ENCODE assay signal across 22 cellular contexts in the genomic region with DNA sequence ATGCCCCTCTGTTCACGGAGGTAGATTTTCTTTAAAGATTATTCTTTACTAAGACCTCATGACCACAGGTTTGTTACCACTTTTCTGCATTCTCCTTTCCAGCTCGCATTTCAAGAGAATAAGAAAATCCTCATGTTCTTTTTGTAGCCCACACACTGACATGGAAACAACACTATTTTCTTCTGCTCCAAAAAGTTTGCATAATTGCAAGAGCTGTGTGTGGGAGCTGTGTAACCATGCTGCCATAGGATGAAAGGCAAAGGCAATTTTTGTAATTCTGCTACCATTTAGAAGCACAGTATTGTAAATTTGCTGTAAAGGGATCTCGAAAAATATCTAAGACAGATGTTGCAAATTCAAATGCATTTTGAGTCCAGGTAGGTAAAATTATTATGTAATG.
A peak's percentile ranks its signal among the peaks of the same experiment; 100 is the strongest.
DNase-seq lines count a peak whose midpoint lies in the region; ATAC-seq and TF ChIP-seq lines count a peak whose summit lies in the region.
"Had no signal": no experiment of that assay in that cellular context is flagged by ENCODE, and none has a peak within 500 bp of the region (broad histone marks: within the 10 kb centered on the region; RNA-seq: fewer than 3 reads in every experiment).

No MANE protein-coding gene starts in this region.

- no peaks in the 10 kb centered on the region for H3K27me3 Mint-ChIP-seq in activated T-cell treated with anti-CD3 and anti-CD28 coated beads, Interleukin-2, amount 50 U/mL, for 24 hours
- H3K27me3 Mint-ChIP-seq: CD4-positive, alpha-beta T cell had no signal

- no peak overlapping the region for H3K4me3 Mint-ChIP-seq in activated T-cell treated with anti-CD3 and anti-CD28 coated beads, Interleukin-2, amount 50 U/mL, for 24 hours
- H3K4me3 Mint-ChIP-seq: CD14-positive monocyte; CD4-positive, alpha-beta T cell; CD8-positive, alpha-beta memory T cell had no signal

- H3K4me1 Mint-ChIP-seq in activated T-cell treated with anti-CD3 and anti-CD28 coated beads, Interleukin-2, amount 50 U/mL, for 24 hours (ENCODE audit: low read depth), result peaks cover 17% of the 10 kb centered on the region
- H3K4me1 Mint-ChIP-seq: CD14-positive monocyte; CD8-positive, alpha-beta memory T cell had no signal

- H3K9me3 Mint-ChIP-seq in activated T-cell treated with anti-CD3 and anti-CD28 coated beads, Interleukin-2, amount 50 U/mL, for 24 hours, result no peaks in the 10 kb centered on the region
- H3K9me3 Mint-ChIP-seq: CD4-positive, alpha-beta T cell; CD8-positive, alpha-beta memory T cell had no signal

- no peaks in the 10 kb centered on the region for H4K20me1 ChIP-seq in KMS-11 (ENCODE audit: insufficient read depth)
- H4K20me1 ChIP-seq: BLaER1 treated with 17β-estradiol and CSF1 and Interleukin-3, amounts not matched to agents 10 nM and 100 nM had no signal

- H3K27ac Mint-ChIP-seq in activated T-cell treated with anti-CD3 and anti-CD28 coated beads, Interleukin-2, amount 50 U/mL, for 24 hours, result no peak overlapping the region
- H3K27ac Mint-ChIP-seq: CD14-positive monocyte; CD4-positive, alpha-beta T cell; CD8-positive, alpha-beta memory T cell had no signal

- no peak overlapping the region; the same call in 1 of the 2 replicates for H3K27ac ChIP-seq in KMS-11
- peak overlapping the region in 42 of 59 donors; percentile 2 to 84 (median 60) for H3K27ac ChIP-seq in dorsolateral prefrontal cortex
- H3K27ac ChIP-seq: A549; BLaER1 treated with 17β-estradiol and CSF1 and Interleukin-3, amounts not matched to agents 10 nM and 100 nM had no signal

- 0 out of 2 replicates have a peak overlapping the region, but pooled peaks have one; percentile 5 for H3K4me2 ChIP-seq in KMS-11
- H3K4me2 ChIP-seq: A549; BLaER1 treated with 17β-estradiol and CSF1 and Interleukin-3, amounts not matched to agents 10 nM and 100 nM had no signal

- H3K36me3 ChIP-seq in KMS-11 (ENCODE audit: insufficient read depth), result no peaks in the 10 kb centered on the region
- H3K36me3 ChIP-seq: BE2C; BLaER1 treated with 17β-estradiol and CSF1 and Interleukin-3, amounts not matched to agents 10 nM and 100 nM had no signal

- H3K4me3 ChIP-seq in KMS-11 (IDR thresholded peaks at IDR 0.05; ENCODE audit: insufficient read depth, low read depth, low read length), result no peak overlapping the region
- no peak overlapping the region for H3K4me3 ChIP-seq in dorsolateral prefrontal cortex
- H3K4me3 ChIP-seq: A549; BLaER1 treated with 17β-estradiol and CSF1 and Interleukin-3, amounts not matched to agents 10 nM and 100 nM; GM12878 had no signal

- DNase-seq in dorsolateral prefrontal cortex (no peak), superior temporal gyrus (ENCODE audit: extremely low spot score) (peak; percentile 57), NCI-H2171 (lab: John Stamatoyannopoulos, UW) (no peak)
- no peak for DNase-seq in activated T-cell treated with anti-CD3 and anti-CD28 coated beads, Interleukin-2, amount 50 U/mL, for 24 hours
- DNase-seq: 8988T; ACHN; AML-193; BE2C; CD4-positive, alpha-beta T cell; CD8-positive, alpha-beta memory T cell; DMS 273 treated with DMSO at 0.1 percent for 48 hours; DMS79; EL; GDM1; H7 had no signal

- intact Hi-C loops in dorsolateral prefrontal cortex (cut with DNase I), result loop anchor here in 1 of 2 donors (10.0 kb wide), 2 partner anchors 135 to 395 kb away; no protein-coding TSS in a partner anchor

- ATAC-seq in GM18502 (IDR thresholded peaks at IDR 0.05; ENCODE audit: poor library complexity, unreplicated experiment), result no peak
- ATAC-seq: A549, GM12878, HCT116 had no signal

- no peaks in the 10 kb centered on the region for H3K79me2 ChIP-seq in KMS-11 (ENCODE audit: insufficient read depth, low read depth)

- H3K4me1 ChIP-seq in KMS-11 (ENCODE audit: low read depth, poor library complexity, severe bottlenecking), result no peaks in the 10 kb centered on the region
- H3K4me1 ChIP-seq: BE2C; BLaER1 treated with 17β-estradiol and CSF1 and Interleukin-3, amounts not matched to agents 10 nM and 100 nM had no signal

- H3K9ac ChIP-seq in KMS-11, result no peak overlapping the region
- H3K9ac ChIP-seq: BLaER1 treated with 17β-estradiol and CSF1 and Interleukin-3, amounts not matched to agents 10 nM and 100 nM had no signal

- H2AFZ ChIP-seq in KMS-11 (ENCODE audit: low read depth), result no peak overlapping the region

- TF ChIP-seq CTCF in KMS-11 (conservative IDR thresholded peaks at IDR 0.05; ENCODE audit: low read depth, low read length), result no peak
- TF ChIP-seq CTCF in dorsolateral prefrontal cortex (IDR thresholded peaks at IDR 0.05 in 54 of 56, conservative IDR thresholded peaks at IDR 0.05 in 2 of 56; ENCODE audit: low read depth in 1 of 56, partially characterized antibody in 56 of 56), result no peak

- no peaks in the 10 kb centered on the region for H3K27me3 ChIP-seq in KMS-11 (ENCODE audit: insufficient read depth, low read depth)
- no peaks in the 10 kb centered on the region for H3K27me3 ChIP-seq in dorsolateral prefrontal cortex
- H3K27me3 ChIP-seq: BE2C; BLaER1 treated with 17β-estradiol and CSF1 and Interleukin-3, amounts not matched to agents 10 nM and 100 nM had no signal

- H3K36me3 Mint-ChIP-seq in activated T-cell treated with anti-CD3 and anti-CD28 coated beads, Interleukin-2, amount 50 U/mL, for 24 hours (ENCODE audit: low read depth), result no peaks in the 10 kb centered on the region
- H3K36me3 Mint-ChIP-seq: CD14-positive monocyte had no signal
